Comparison of ENCODE assay signal across 17 cellular contexts in the genomic region with DNA sequence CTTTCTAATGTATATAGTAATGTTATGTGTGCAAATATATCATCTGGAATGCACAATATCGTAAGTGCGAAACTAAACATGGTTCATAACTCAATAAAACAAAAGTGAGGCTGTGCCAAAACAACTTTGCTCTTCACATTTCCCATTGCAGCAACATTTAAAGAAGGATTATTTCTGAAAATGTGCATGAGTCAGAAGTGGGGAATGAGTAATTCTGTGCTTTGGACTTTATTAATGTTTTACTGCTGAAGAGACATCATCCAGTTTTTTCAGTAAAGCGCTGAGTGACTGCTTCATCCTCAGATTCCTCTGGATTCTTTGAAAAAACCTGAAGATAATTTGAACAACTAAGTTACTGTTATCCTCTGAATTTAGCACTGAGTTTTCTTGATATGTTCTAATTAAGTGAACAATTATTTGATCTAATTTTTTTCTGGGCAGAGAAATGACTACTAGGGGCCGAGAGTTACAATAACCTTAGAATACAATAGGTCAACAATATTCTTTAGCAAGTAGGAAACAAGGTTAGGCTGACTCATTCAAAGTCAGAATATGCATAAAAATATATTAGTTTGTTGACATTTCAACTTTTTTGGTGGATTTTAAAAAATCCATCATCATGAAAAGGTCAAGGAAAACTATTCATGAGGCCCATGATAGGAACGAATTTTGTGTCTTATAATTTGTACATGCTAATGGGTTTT. TPM values are rescaled to one million over a fixed set of nuclear protein-coding genes. Genes with fewer than 3 reads are reported as not detected.
A peak's percentile ranks its signal among the peaks of the same experiment; 100 is the strongest.
DNase-seq lines count a peak whose midpoint lies in the region; ATAC-seq, FAIRE-seq and TF ChIP-seq lines count a peak whose summit lies in the region.
"Had no signal": no experiment of that assay in that cellular context is flagged by ENCODE, and none has a peak within 500 bp of the region (broad histone marks: within the 10 kb centered on the region; RNA-seq: fewer than 3 reads in every experiment).

No MANE protein-coding gene starts in this region.

- no peak for TF ChIP-seq EP300 in HepG2 (IDR thresholded peaks at IDR 0.05; ENCODE audit: low read depth in 2 of 2, low read length in 2 of 2)
- TF ChIP-seq EP300 in HepG2 (CRISPR knock-in tag; IDR thresholded peaks at IDR 0.05; ENCODE audit: borderline replicate concordance) = no peak

- H3K79me2 ChIP-seq in HepG2 (ENCODE audit: insufficient read depth, low read length) = no peaks in the 10 kb centered on the region

- no peak for TF ChIP-seq RAD21 in HepG2 (CRISPR knock-in tag; IDR thresholded peaks at IDR 0.05)

- FAIRE-seq in HepG2 (lab: Jason Lieb, UNC) = no peak
- FAIRE-seq: pancreas had no signal

- WGBS in HepG2 (ENCODE audit: low lambda C conversion rate) = 2% methylated on average over 5 of the region's 5 CpGs

- no peak for TF ChIP-seq POLR2A in HepG2 (IDR thresholded peaks at IDR 0.05; ENCODE audit: insufficient read depth in 1 of 2, low read depth in 2 of 2, low read length in 2 of 2)

- H3K9me3 ChIP-seq in HepG2 (ENCODE audit: low read length) = no peaks in the 10 kb centered on the region
- H3K9me3 ChIP-seq: BE2C, pancreas had no signal

- in situ Hi-C loops in HepG2 (cut with HindIII; ENCODE audit: extremely low pct_ligation_motif_present, low pct_unique_long_range_greater_than_20kb) = no loop called here

- intact Hi-C loops in HepG2 (cut with micrococcal nuclease; ENCODE audit: unreplicated experiment) = no loop called here

- no peak overlapping the region for H3K4me3 ChIP-seq in choroid plexus epithelial cell (ENCODE audit: low read depth, low read length)
- H3K4me3 ChIP-seq in HepG2 (replicated peaks in 1 of 3; ENCODE audit: insufficient read depth in 1 of 3, low read depth in 2 of 3, low read length in 3 of 3) = no peak overlapping the region
- H3K4me3 ChIP-seq: pancreas had no signal

- TF ChIP-seq CTCF in choroid plexus epithelial cell (conservative IDR thresholded peaks at IDR 0.05; ENCODE audit: low read depth, low read length) (no peak), HepG2 (CRISPR knock-in tag; IDR thresholded peaks at IDR 0.05) (no peak)

- ATAC-seq in HepG2 = no peak
- ATAC-seq: WTC11 had no signal

- H3K36me3 ChIP-seq in HepG2 (replicated peaks in 1 of 2; ENCODE audit: control insufficient read depth in 1 of 2, insufficient read depth in 2 of 2, low read length in 2 of 2) = no peaks in the 10 kb centered on the region
- H3K36me3 ChIP-seq: BE2C, pancreas had no signal

- peak; percentile 50 for DNase-seq in AG08395 (ENCODE audit: low spot score)
- peak; percentile 40 for DNase-seq in LoVo (ENCODE audit: low spot score)
- DNase-seq in choroid plexus epithelial cell (ENCODE audit: low read depth) = peak; percentile 82
- DNase-seq in HepG2 (ENCODE audit: low spot score) = peak; percentile 4
- no peak for DNase-seq in DMS 273 (lab: John Stamatoyannopoulos, UW; ENCODE audit: unreplicated experiment)
- no peak for DNase-seq in central memory CD4-positive, alpha-beta T cell
- no peak for DNase-seq in retina
- no peak for DNase-seq in NCI-H510A (lab: John Stamatoyannopoulos, UW)
- DNase-seq: activated CD8-positive, alpha-beta memory T cell treated with anti-CD3 and anti-CD28 coated beads, Interleukin-2, amount 50 U/mL, for 48 hours; BE2C; effector memory CD4-positive, alpha-beta T cell; hippocampal formation; NCI-H187 treated with DMSO at 0.1 percent for 48 hours; pancreas; stimulated activated CD4-positive, alpha-beta T cell treated with anti-CD3 and anti-CD28 coated beads, Interleukin-1b, Interleukin-23, amount 100 ng/mL, for 48 hours had no signal

- CTCF ChIA-PET in HepG2 (lab: Yijun Ruan, JAX; ENCODE audit: low intra/inter-chr PET ratio, low total read pairs) = no interaction called here

- no peaks in the 10 kb centered on the region for H4K20me1 ChIP-seq in HepG2 (ENCODE audit: insufficient read depth, low read length)

- H3K27ac ChIP-seq in HepG2 (ENCODE audit: extremely low read length, insufficient read depth, low read length) = no peak overlapping the region
- H3K27ac ChIP-seq: pancreas had no signal

- no peaks in the 10 kb centered on the region for H3K4me1 ChIP-seq in HepG2 (ENCODE audit: insufficient read depth, low read length)
- H3K4me1 ChIP-seq: BE2C, pancreas had no signal

- POLR2A ChIA-PET in HepG2 (lab: Yijun Ruan, JAX) = no interaction called here

- no peak overlapping the region for H3K9ac ChIP-seq in HepG2 (ENCODE audit: insufficient read depth, low read depth, low read length)

- no TSS peak for BruUV-seq in HepG2 (replicated peaks; lab: Mats Ljungman, UMichigan)

- no peak overlapping the region for H2AFZ ChIP-seq in HepG2 (ENCODE audit: low read length)

- no peak overlapping the region for H3K4me2 ChIP-seq in HepG2 (ENCODE audit: low read depth, low read length)

- no peaks in the 10 kb centered on the region for H3K27me3 ChIP-seq in HepG2 (ENCODE audit: control insufficient read depth in 1 of 2, insufficient read depth in 2 of 2, low read length in 2 of 2)
- H3K27me3 ChIP-seq: BE2C, pancreas had no signal

TF ChIP-seq in HepG2, 621 proteins besides CTCF, POLR2A, EP300 and RAD21 (continues in another document):
- no peak for TF ChIP-seq NFYB (CRISPR knock-in tag; IDR thresholded peaks at IDR 0.05)
- TF ChIP-seq, protein P1, sequence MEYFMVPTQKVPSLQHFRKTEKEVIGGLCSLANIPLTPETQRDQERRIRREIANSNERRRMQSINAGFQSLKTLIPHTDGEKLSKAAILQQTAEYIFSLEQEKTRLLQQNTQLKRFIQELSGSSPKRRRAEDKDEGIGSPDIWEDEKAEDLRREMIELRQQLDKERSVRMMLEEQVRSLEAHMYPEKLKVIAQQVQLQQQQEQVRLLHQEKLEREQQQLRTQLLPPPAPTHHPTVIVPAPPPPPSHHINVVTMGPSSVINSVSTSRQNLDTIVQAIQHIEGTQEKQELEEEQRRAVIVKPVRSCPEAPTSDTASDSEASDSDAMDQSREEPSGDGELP (IDR thresholded peaks at IDR 0.05; ENCODE audit: borderline replicate concordance, low read depth) = no peak
- no peak for TF ChIP-seq AHDC1 (CRISPR knock-in tag; IDR thresholded peaks at IDR 0.05; ENCODE audit: borderline replicate concordance)
- TF ChIP-seq NFE2 (CRISPR knock-in tag; IDR thresholded peaks at IDR 0.05) = no peak

RNA-seq across cellular contexts. Expression of gene PLCL2, which starts 20.0 kb away (rescaled TPM):
- total RNA-seq in HepG2 (2016; rRNA removed; fragmentation: Illumina TruSeq; extraction: Trizol) = not detected in 2 replicates
- not detected in 2 replicates for total RNA-seq in HepG2 (2016; cell fraction: cytosol; rRNA removed; fragmentation: Illumina TruSeq; extraction: Trizol; ENCODE audit: low read depth)
- 0.04 TPM in 1 of 2 replicates, not detected in the other for total RNA-seq in HepG2 (2016; cell fraction: insoluble cytoplasmic fraction; rRNA removed; fragmentation: Illumina TruSeq; extraction: Trizol)
- not detected in 2 replicates for total RNA-seq in HepG2 (2016; cell fraction: membrane; rRNA removed; fragmentation: Illumina TruSeq; extraction: Trizol)
- not detected in 2 replicates for total RNA-seq in HepG2 (2016; cell fraction: nucleus; rRNA removed; fragmentation: Illumina TruSeq; extraction: Trizol)
- polyA plus RNA-seq in HepG2 (2011; rRNA removed) = not detected in 2 replicates
- polyA plus RNA-seq in HepG2 (2011; cell fraction: cytosol; rRNA removed) = not detected in 2 replicates
- polyA plus RNA-seq in HepG2 (2011; cell fraction: nucleus; rRNA removed) = not detected in 2 replicates
- polyA plus RNA-seq in HepG2 (2012) = not detected in 2 replicates
- not detected in 2 replicates for polyA plus RNA-seq in HepG2 (2016; cell fraction: cytosol; fragmentation: Illumina TruSeq; extraction: Trizol; ENCODE audit: low read depth)
- polyA plus RNA-seq in HepG2 (2016; cell fraction: insoluble cytoplasmic fraction; fragmentation: Illumina TruSeq; extraction: Trizol; ENCODE audit: low read depth) = not detected in 2 replicates
- not detected in 2 replicates for polyA plus RNA-seq in HepG2 (2016; cell fraction: membrane; fragmentation: Illumina TruSeq; extraction: Trizol; ENCODE audit: low read depth)
- polyA plus RNA-seq in HepG2 (2016; cell fraction: nucleus; fragmentation: Illumina TruSeq; extraction: Trizol; ENCODE audit: insufficient read depth, low read depth) = not detected in 2 replicates
- polyA minus RNA-seq in HepG2 (2011; rRNA and poly(A)+ RNA removed; ENCODE audit: low replicate concordance) = 5.6 TPM in 1 of 2 replicates, not detected in the other
- polyA minus RNA-seq in HepG2 (2011; cell fraction: cytosol; rRNA and poly(A)+ RNA removed) = not detected in 2 replicates
- polyA minus RNA-seq in HepG2 (2011; cell fraction: nucleus; rRNA and poly(A)+ RNA removed) = not detected in 2 replicates
- total RNA-seq: G401 had no signal

Comparison
In these comparisons a context has a peak if more than half of its experiments do, and no peak if none do; other contexts are left out.
1. DNase-seq: peak in AG08395 (single experiment), LoVo (single experiment), choroid plexus epithelial cell (single experiment) and HepG2 (single experiment); none in DMS 273 (single experiment), central memory CD4-positive, alpha-beta T cell (single experiment), retina (single experiment) and NCI-H510A (single experiment).